ENCODE assay signal across 31 cellular contexts in genomic region chr20:20446001-20446400, GRCh38.
"Had no signal": no experiment of that assay in that cellular context is flagged by ENCODE, and none has a peak within 500 bp of the region (broad histone marks: within the 10 kb centered on the region; RNA-seq: fewer than 3 reads in every experiment).

No MANE protein-coding gene starts in this region.

- H3K36me3 ChIP-seq: breast epithelium, cardiac muscle cell, colonic mucosa had no signal

- FAIRE-seq: endometrium, endothelial cell of umbilical vein had no signal

- H3K27me3 ChIP-seq: ascending aorta, breast epithelium, cardiac muscle cell, colonic mucosa, esophagus squamous epithelium, gastroesophageal sphincter, heart right ventricle had no signal

- H3K4me1 Mint-ChIP-seq: activated naive CD8-positive, alpha-beta T cell treated with anti-CD3 and anti-CD28 coated beads, Interleukin-2, amount 10 ng/mL, durations not matched to agents 7 days and 5 days had no signal

- H3K36me3 Mint-ChIP-seq: activated naive CD4-positive, alpha-beta T cell treated with anti-CD3 and anti-CD28 coated beads, Interleukin-2, amount 10 ng/mL, durations not matched to agents 7 days and 5 days; activated naive CD4-positive, alpha-beta T cell treated with anti-CD3 and anti-CD28 coated beads, Interleukin-2, amount 50 U/mL, for 72 hours; brain had no signal

- H3K27me3 Mint-ChIP-seq: activated CD4-positive, alpha-beta memory T cell treated with anti-CD3 and anti-CD28 coated beads, Interleukin-2, amount 10 ng/mL, durations not matched to agents 7 days and 5 days; activated CD4-positive, alpha-beta T cell treated with anti-CD3 and anti-CD28 coated beads, Interleukin-2, amount 10 ng/mL, durations not matched to agents 7 days and 5 days; activated naive CD4-positive, alpha-beta T cell treated with anti-CD3 and anti-CD28 coated beads, Interleukin-2, amount 10 ng/mL, durations not matched to agents 7 days and 5 days; activated naive CD8-positive, alpha-beta T cell treated with anti-CD3 and anti-CD28 coated beads, Interleukin-2, amount 10 ng/mL, durations not matched to agents 7 days and 5 days; activated T-cell treated with anti-CD3 and anti-CD28 coated beads, Interleukin-2, amount 50 U/mL, for 24 hours; brain had no signal

- H3K9me3 ChIP-seq: ascending aorta, breast epithelium, colonic mucosa, esophagus squamous epithelium, gastroesophageal sphincter, heart right ventricle had no signal

- H3K27ac ChIP-seq: ascending aorta, breast epithelium, cardiac muscle cell, colonic mucosa, epithelial cell of prostate, esophagus squamous epithelium, gastroesophageal sphincter had no signal

- H3K4me1 ChIP-seq: ascending aorta, breast epithelium, colonic mucosa had no signal

- H3K4me3 ChIP-seq: ascending aorta, breast epithelium, cardiac muscle cell, colonic mucosa, esophagus squamous epithelium, gastroesophageal sphincter, heart right ventricle had no signal

- ATAC-seq: activated naive CD4-positive, alpha-beta T cell treated with anti-CD3 and anti-CD28 coated beads, Interleukin-2, amount 50 U/mL, for 72 hours; gastroesophageal sphincter had no signal

- H3K4me3 Mint-ChIP-seq: activated CD4-positive, alpha-beta memory T cell treated with anti-CD3 and anti-CD28 coated beads, Interleukin-2, amount 10 ng/mL, durations not matched to agents 7 days and 5 days; activated CD4-positive, alpha-beta T cell treated with anti-CD3 and anti-CD28 coated beads, Interleukin-2, amount 10 ng/mL, durations not matched to agents 7 days and 5 days; activated naive CD4-positive, alpha-beta T cell treated with anti-CD3 and anti-CD28 coated beads, Interleukin-2, amount 10 ng/mL, durations not matched to agents 7 days and 5 days; activated naive CD8-positive, alpha-beta T cell treated with anti-CD3 and anti-CD28 coated beads, Interleukin-2, amount 10 ng/mL, durations not matched to agents 7 days and 5 days; activated T-cell treated with anti-CD3 and anti-CD28 coated beads, Interleukin-2, amount 50 U/mL, for 24 hours; activated T-cell treated with anti-CD3 and anti-CD28 coated beads, Interleukin-2, amount 50 U/mL, for 72 hours had no signal

- H3K9me3 Mint-ChIP-seq: activated CD4-positive, alpha-beta memory T cell treated with anti-CD3 and anti-CD28 coated beads, Interleukin-2, amount 10 ng/mL, durations not matched to agents 7 days and 5 days; activated CD4-positive, alpha-beta T cell treated with anti-CD3 and anti-CD28 coated beads, Interleukin-2, amount 10 ng/mL, durations not matched to agents 7 days and 5 days; activated naive CD4-positive, alpha-beta T cell treated with anti-CD3 and anti-CD28 coated beads, Interleukin-2, amount 10 ng/mL, durations not matched to agents 7 days and 5 days; activated naive CD4-positive, alpha-beta T cell treated with anti-CD3 and anti-CD28 coated beads, Interleukin-2, amount 50 U/mL, for 72 hours; activated naive CD8-positive, alpha-beta T cell treated with anti-CD3 and anti-CD28 coated beads, Interleukin-2, amount 10 ng/mL, durations not matched to agents 7 days and 5 days; activated T-cell treated with anti-CD3 and anti-CD28 coated beads, Interleukin-2, amount 50 U/mL, for 24 hours; activated T-cell treated with anti-CD3 and anti-CD28 coated beads, Interleukin-2, amount 50 U/mL, for 72 hours; brain had no signal

- H3K27ac Mint-ChIP-seq: activated CD4-positive, alpha-beta memory T cell treated with anti-CD3 and anti-CD28 coated beads, Interleukin-2, amount 10 ng/mL, durations not matched to agents 7 days and 5 days; activated CD4-positive, alpha-beta T cell treated with anti-CD3 and anti-CD28 coated beads, Interleukin-2, amount 10 ng/mL, durations not matched to agents 7 days and 5 days; activated naive CD4-positive, alpha-beta T cell treated with anti-CD3 and anti-CD28 coated beads, Interleukin-2, amount 10 ng/mL, durations not matched to agents 7 days and 5 days; activated naive CD4-positive, alpha-beta T cell treated with anti-CD3 and anti-CD28 coated beads, Interleukin-2, amount 50 U/mL, for 72 hours; activated naive CD8-positive, alpha-beta T cell treated with anti-CD3 and anti-CD28 coated beads, Interleukin-2, amount 10 ng/mL, durations not matched to agents 7 days and 5 days; activated T-cell treated with anti-CD3 and anti-CD28 coated beads, Interleukin-2, amount 50 U/mL, for 24 hours; activated T-cell treated with anti-CD3 and anti-CD28 coated beads, Interleukin-2, amount 50 U/mL, for 72 hours had no signal

- DNase-seq: activated CD4-positive, alpha-beta memory T cell treated with anti-CD3 and anti-CD28 coated beads, Interleukin-2, amount 10 ng/mL, durations not matched to agents 7 days and 5 days; activated CD4-positive, alpha-beta T cell treated with anti-CD3 and anti-CD28 coated beads for 4 hours; activated CD4-positive, alpha-beta T cell treated with anti-CD3 and anti-CD28 coated beads, Interleukin-2, amount 10 ng/mL, durations not matched to agents 7 days and 5 days; activated CD4-positive, alpha-beta T cell treated with anti-CD3 and anti-CD28 coated beads, Interleukin-2, amount 50 U/mL, for 4 hours; activated CD4-positive, CD25-positive, alpha-beta regulatory T cell; activated CD4-positive, CD25-positive, alpha-beta regulatory T cell treated with anti-CD3 and anti-CD28 coated beads, Interleukin-2, amount 50 U/mL, for 72 hours; activated CD8-positive, alpha-beta memory T cell treated with anti-CD3 and anti-CD28 coated beads, Interleukin-2, amount 50 U/mL, for 48 hours; activated gamma-delta T cell; activated naive CD4-positive, alpha-beta T cell; activated naive CD4-positive, alpha-beta T cell treated with anti-CD3 and anti-CD28 coated beads, Interleukin-2, amount 10 ng/mL, durations not matched to agents 7 days and 5 days; activated naive CD8-positive, alpha-beta T cell treated with anti-CD3 and anti-CD28 coated beads, Interleukin-2, amount 10 ng/mL, durations not matched to agents 7 days and 5 days; activated T-cell treated with anti-CD3 and anti-CD28 coated beads for 4 hours; activated T-cell treated with anti-CD3 and anti-CD28 coated beads, Interleukin-2, amount 50 U/mL, for 24 hours; activated T-cell treated with anti-CD3 and anti-CD28 coated beads, Interleukin-2, amount 50 U/mL, for 72 hours; central memory CD4-positive, alpha-beta T cell; cerebellar nuclear complex; colonic mucosa; effector CD8-positive, alpha-beta T cell; esophagus squamous epithelium; foreskin melanocyte; T-helper 2 cell had no signal
